8 cellular contexts compared by ENCODE assay signal in genomic region chr7:112940314-112940732, GRCh38.
A peak's percentile ranks its signal among the peaks of the same experiment; 100 is the strongest.
DNase-seq lines count a peak whose midpoint lies in the region; ATAC-seq and TF ChIP-seq lines count a peak whose summit lies in the region.

No MANE protein-coding gene starts in this region.

- peaks cover 2% of the 10 kb centered on the region for H3K36me3 Mint-ChIP-seq in osteocyte (ENCODE audit: unreplicated experiment)

- no peaks in the 10 kb centered on the region for H3K27me3 ChIP-seq in PC-9 (ENCODE audit: insufficient read depth, low read depth)
- peaks cover 0 to under 1% (median 0%) of the 10 kb centered on the region in 4 donors for H3K27me3 ChIP-seq in esophagus muscularis mucosa

- H3K27ac ChIP-seq in PC-9 (peak overlapping the region; percentile 56), esophagus muscularis mucosa (replicated peaks in 1 of 4) (peak overlapping the region; percentile 81 to 83 (median 82))

- H3K9me3 Mint-ChIP-seq in osteocyte (ENCODE audit: unreplicated experiment), result no peaks in the 10 kb centered on the region

- 22% methylated on average over 8 of the region's 8 CpGs for WGBS in esophagus muscularis mucosa

- TF ChIP-seq POLR2A in esophagus muscularis mucosa (IDR thresholded peaks at IDR 0.05; ENCODE audit: low read depth), result no peak

- H4K20me1 ChIP-seq in PC-9 (ENCODE audit: insufficient read depth), result no peaks in the 10 kb centered on the region

- no peak for TF ChIP-seq CTCF in PC-9 (conservative IDR thresholded peaks at IDR 0.05)
- no peak for TF ChIP-seq CTCF in esophagus muscularis mucosa (IDR thresholded peaks at IDR 0.05)
- TF ChIP-seq CTCF in osteocyte (IDR thresholded peaks at IDR 0.05), result no peak

- H3K27ac Mint-ChIP-seq in osteocyte (ENCODE audit: unreplicated experiment), result peak overlapping the region; percentile 97

- intact Hi-C loops in PC-9 (cut with micrococcal nuclease; ENCODE audit: unreplicated experiment), result no loop called here
- intact Hi-C loops in esophagus muscularis mucosa (cut with DNase I), result loop anchor here (2.0 to 5.0 kb wide), 2 partner anchors 152 to 177 kb away; partner anchors contain the start of gene SMIM30

- H3K9me3 ChIP-seq in PC-9 (ENCODE audit: insufficient read depth, low read depth), result no peaks in the 10 kb centered on the region
- no peaks in the 10 kb centered on the region for H3K9me3 ChIP-seq in esophagus muscularis mucosa

- peaks cover 25% of the 10 kb centered on the region; the same call in 1 of the 2 replicates for H3K4me1 ChIP-seq in PC-9 (replicated peaks; ENCODE audit: insufficient read depth)
- peaks cover 16 to 38% (median 35%) of the 10 kb centered on the region in 4 donors for H3K4me1 ChIP-seq in esophagus muscularis mucosa

- H3K36me3 ChIP-seq in PC-9 (ENCODE audit: low read depth) (no peaks in the 10 kb centered on the region), esophagus muscularis mucosa (no peaks in the 10 kb centered on the region)

- H3K4me2 ChIP-seq in PC-9, result peak overlapping the region; percentile 85

- H3K79me2 ChIP-seq in PC-9 (ENCODE audit: low read depth), result peaks cover 33% of the 10 kb centered on the region

- DNase-seq in PC-9 (no peak), esophagus muscularis mucosa (ENCODE audit: extremely low spot score) (no peak), osteocyte (ENCODE audit: extremely low spot score, unreplicated experiment) (no peak), DMS153 treated with DMSO at 0.1 percent for 48 hours (lab: John Stamatoyannopoulos, UW; ENCODE audit: unreplicated experiment) (no peak), GM19238 (ENCODE audit: insufficient read length, low spot score) (no peak), CD1c-positive myeloid dendritic cell (ENCODE audit: extremely low spot score) (no peak)

- CTCF ChIA-PET in PC-9 (lab: Charles Lee), result interaction anchor here (1.0 kb wide), 1 partner anchor 75 kb away, joined by 3 read pairs; no protein-coding TSS in a partner anchor

- H3K4me3 ChIP-seq in PC-9, result peak overlapping the region; percentile 66
- H3K4me3 ChIP-seq in esophagus muscularis mucosa, result peak overlapping the region; percentile 84 to 93 (median 90)

- peaks cover 5% of the 10 kb centered on the region; the same call in 1 of the 2 replicates for H3K9me2 ChIP-seq in PC-9 (ENCODE audit: insufficient read depth)

- ATAC-seq in GM18520 (IDR thresholded peaks at IDR 0.05; ENCODE audit: unreplicated experiment) (peak; percentile 31), HG02588 (IDR thresholded peaks at IDR 0.05; ENCODE audit: unreplicated experiment) (peak; percentile 40)

- no peak for TF ChIP-seq EP300 in esophagus muscularis mucosa (IDR thresholded peaks at IDR 0.05)

- H2AFZ ChIP-seq in PC-9, result peak overlapping the region; percentile 98

- peaks cover 20% of the 10 kb centered on the region for H3K4me1 Mint-ChIP-seq in osteocyte (ENCODE audit: unreplicated experiment)

- TSS peak; percentile 98 for BruUV-seq in PC-9 (replicated peaks; lab: Mats Ljungman, UMichigan)

- POLR2A ChIA-PET in PC-9 (lab: Charles Lee; ENCODE audit: unreplicated experiment), result interaction anchor here (0.7 kb wide), 1 partner anchor 45 kb away, joined by 3 read pairs; no protein-coding TSS in a partner anchor

- peaks cover 12% of the 10 kb centered on the region for H3K27me3 Mint-ChIP-seq in osteocyte (ENCODE audit: unreplicated experiment)

- H3K4me3 Mint-ChIP-seq in osteocyte (ENCODE audit: unreplicated experiment), result peak overlapping the region; percentile 89

- H3F3A ChIP-seq in PC-9 (ENCODE audit: insufficient read depth, low read depth), result no peaks in the 10 kb centered on the region
